1 cellular context compared by ENCODE assay signal in genomic region chr4:10629394-10629793, GRCh38.
A peak's percentile ranks its signal among the peaks of the same experiment; 100 is the strongest.
TF ChIP-seq lines count a peak whose summit lies in the region.

No MANE protein-coding gene starts in this region.

TF ChIP-seq in GM12878, 131 proteins besides CTCF, POLR2A, EP300 and RAD21 (continued from another document and continues in another):
- TF ChIP-seq BMI1 (IDR thresholded peaks at IDR 0.05; ENCODE audit: borderline replicate concordance) (no peak), SMAD5 (IDR thresholded peaks at IDR 0.05; ENCODE audit: low read depth) (no peak), PML (IDR thresholded peaks at IDR 0.05; ENCODE audit: low read length) (no peak; the same call in 1 of the 2 replicates), ASH2L (IDR thresholded peaks at IDR 0.05; ENCODE audit: borderline replicate concordance, low read depth) (no peak), ZNF687 (IDR thresholded peaks at IDR 0.05) (peak; percentile 73), ZNF592 (IDR thresholded peaks at IDR 0.05) (no peak), RUNX3 (IDR thresholded peaks at IDR 0.05; ENCODE audit: low read length) (peak; percentile 96), ZBTB33 (IDR thresholded peaks at IDR 0.05) (no peak), TCF7 (IDR thresholded peaks at IDR 0.05; ENCODE audit: borderline replicate concordance) (peak; percentile 89), NBN (IDR thresholded peaks at IDR 0.05) (no peak), FOXK2 (IDR thresholded peaks at IDR 0.05) (no peak), TARDBP (IDR thresholded peaks at IDR 0.05; ENCODE audit: borderline replicate concordance) (no peak), ZNF24 (IDR thresholded peaks at IDR 0.05) (no peak), IRF5 (IDR thresholded peaks at IDR 0.05; ENCODE audit: borderline replicate concordance) (no peak), TCF12 (IDR thresholded peaks at IDR 0.05; ENCODE audit: low read depth, low read length) (0 out of 2 replicates have a peak, but pooled peaks have one; percentile 49), JUND (IDR thresholded peaks at IDR 0.05; ENCODE audit: low read depth, low read length) (no peak), IKZF2 (IDR thresholded peaks at IDR 0.05) (no peak; a peak in 1 of 4 replicates), FOXM1 (IDR thresholded peaks at IDR 0.05; ENCODE audit: low read depth, low read length) (peak; percentile 71; the same call in 1 of the 2 replicates), IRF4 (IDR thresholded peaks at IDR 0.05; ENCODE audit: low read depth, low read length) (peak; percentile 45; the same call in 1 of the 2 replicates), CREM (IDR thresholded peaks at IDR 0.05; ENCODE audit: low read depth) (peak; percentile 48; the same call in 1 of the 2 replicates), WRNIP1 (IDR thresholded peaks at IDR 0.05; ENCODE audit: borderline replicate concordance, low read depth, low read length) (no peak), SRF (IDR thresholded peaks at IDR 0.05; ENCODE audit: low read depth in 2 of 2, low read length in 2 of 2) (no peak), EGR1 (IDR thresholded peaks at IDR 0.05; ENCODE audit: borderline replicate concordance in 1 of 2, low read depth in 2 of 2, low read length in 2 of 2) (peak in 1 of 2 experiments; percentile 70; a peak in 1 of 3 replicates), ZNF274 (IDR thresholded peaks at IDR 0.05; ENCODE audit: insufficient read depth, insufficient read length) (no peak), NKRF (conservative IDR thresholded peaks at IDR 0.05) (no peak), DPF2 (IDR thresholded peaks at IDR 0.05) (0 out of 2 replicates have a peak, but pooled peaks have one; percentile 42), MYB (IDR thresholded peaks at IDR 0.05; ENCODE audit: borderline replicate concordance, low read depth, low read length) (no peak), STAT1 (conservative IDR thresholded peaks at IDR 0.05) (no peak), NFYA (IDR thresholded peaks at IDR 0.05; ENCODE audit: borderline replicate concordance, low read depth, low read length) (no peak), STAT3 (IDR thresholded peaks at IDR 0.05; ENCODE audit: low read depth, low read length) (no peak), PAX5 (IDR thresholded peaks at IDR 0.05; ENCODE audit: borderline replicate concordance, low read depth, low read length) (peak; percentile 74), RCOR1 (conservative IDR thresholded peaks at IDR 0.05; ENCODE audit: low read depth, low read length) (no peak), RFX5 (IDR thresholded peaks at IDR 0.05; ENCODE audit: low read depth, low read length) (no peak), GATAD2B (conservative IDR thresholded peaks at IDR 0.05; ENCODE audit: low read depth) (no peak), HDAC6 (IDR thresholded peaks at IDR 0.05; ENCODE audit: unreplicated experiment) (no peak), PBX3 (IDR thresholded peaks at IDR 0.05; ENCODE audit: insufficient replicate concordance, low read depth, low read length) (no peak), ZSCAN29 (IDR thresholded peaks at IDR 0.05) (no peak), CREB1 (IDR thresholded peaks at IDR 0.05; ENCODE audit: low read depth) (no peak), SMC3 (IDR thresholded peaks at IDR 0.05; ENCODE audit: borderline replicate concordance, low read length) (no peak), E2F4 (IDR thresholded peaks at IDR 0.05; ENCODE audit: low read depth, low read length) (no peak), SMARCA5 (IDR thresholded peaks at IDR 0.05) (no peak), POU2F2 (IDR thresholded peaks at IDR 0.05; ENCODE audit: borderline replicate concordance, low read depth, low read length) (0 out of 3 replicates have a peak, but pooled peaks have one; percentile 41), SPI1 (IDR thresholded peaks at IDR 0.05; ENCODE audit: borderline replicate concordance, insufficient read depth, low read depth, low read length) (peak; percentile 25; the same call in 1 of the 2 replicates), ATF7 (IDR thresholded peaks at IDR 0.05; ENCODE audit: low read depth) (no peak), ZBTB4 (CRISPR knock-in tag; IDR thresholded peaks at IDR 0.05) (no peak), SP1 (IDR thresholded peaks at IDR 0.05; ENCODE audit: low read depth, low read length) (no peak), KDM1A (IDR thresholded peaks at IDR 0.05; ENCODE audit: borderline replicate concordance) (no peak), GABPA (IDR thresholded peaks at IDR 0.05; ENCODE audit: low read depth) (no peak)
